In genomic region chr12:51047655-51048540, GRCh38 we compare ENCODE assay signal across 8 cellular contexts. TPM values are rescaled to one million over a fixed set of nuclear protein-coding genes. Genes with fewer than 3 reads are reported as not detected.
A peak's percentile ranks its signal among the peaks of the same experiment; 100 is the strongest.
DNase-seq lines count a peak whose midpoint lies in the region; ATAC-seq, FAIRE-seq and TF ChIP-seq lines count a peak whose summit lies in the region.

A gene with protein sequence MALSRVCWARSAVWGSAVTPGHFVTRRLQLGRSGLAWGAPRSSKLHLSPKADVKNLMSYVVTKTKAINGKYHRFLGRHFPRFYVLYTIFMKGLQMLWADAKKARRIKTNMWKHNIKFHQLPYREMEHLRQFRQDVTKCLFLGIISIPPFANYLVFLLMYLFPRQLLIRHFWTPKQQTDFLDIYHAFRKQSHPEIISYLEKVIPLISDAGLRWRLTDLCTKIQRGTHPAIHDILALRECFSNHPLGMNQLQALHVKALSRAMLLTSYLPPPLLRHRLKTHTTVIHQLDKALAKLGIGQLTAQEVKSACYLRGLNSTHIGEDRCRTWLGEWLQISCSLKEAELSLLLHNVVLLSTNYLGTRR (plus strand): TSS chr12:51048327. CDS start chr12:51048357, 30 bp downstream.

- WGBS in HepG2 (ENCODE audit: low lambda C conversion rate): 3% methylated on average over 25 of the region's 51 CpGs

- H2AFZ ChIP-seq in HepG2 (ENCODE audit: low read length): peak within 1 kb of the TSS; percentile 73

- POLR2A ChIA-PET in CD4-positive, alpha-beta T cell (lab: Charles Lee): interaction anchor here (0.6 to 2.2 kb wide), 7 partner anchors 18 to 880 kb away, joined by 3 to 12 read pairs (median 7); partner anchors contain the start of genes ATF1, CERS5, CSRNP2 and POU6F1
- POLR2A ChIA-PET in HepG2 (lab: Yijun Ruan, JAX): interaction anchor here (1.3 to 2.0 kb wide), 3 partner anchors 19 to 36 kb away, joined by 4 to 10 read pairs (median 7); partner anchors contain the start of genes CSRNP2 and SLC11A2

- peaks cover 39% of the 10 kb centered on the region for H3K4me1 Mint-ChIP-seq in CD4-positive, alpha-beta T cell (ENCODE audit: low read depth)

- CTCF ChIA-PET in CD4-positive, alpha-beta T cell (lab: Charles Lee): interaction anchor here (0.8 to 1.7 kb wide), 5 partner anchors 33 to 293 kb away, joined by 3 to 4 read pairs (median 3); partner anchors contain the start of gene DAZAP2
- CTCF ChIA-PET in HepG2 (lab: Yijun Ruan, JAX; ENCODE audit: low intra/inter-chr PET ratio, low total read pairs): interaction anchor here (0.9 kb wide), 1 partner anchor 293 kb away, joined by 6 read pairs; no protein-coding TSS in a partner anchor

- peaks cover 30% of the 10 kb centered on the region for H3K36me3 Mint-ChIP-seq in CD4-positive, alpha-beta T cell (ENCODE audit: low read depth)

- H4K20me1 ChIP-seq in HepG2 (ENCODE audit: insufficient read depth, low read length): no peaks in the 10 kb centered on the region

- peak within 1 kb of the TSS; percentile 75 to 86 (median 81) for H3K4me3 ChIP-seq in HepG2 (replicated peaks in 1 of 3; ENCODE audit: insufficient read depth in 1 of 3, low read depth in 2 of 3, low read length in 3 of 3)

- H3K4me1 ChIP-seq in HepG2 (ENCODE audit: insufficient read depth, low read length): peaks cover 22% of the 10 kb centered on the region

- peak; percentile 100 for FAIRE-seq in HepG2 (lab: Jason Lieb, UNC)

- TF ChIP-seq EP300 in HepG2 (IDR thresholded peaks at IDR 0.05; ENCODE audit: low read depth in 2 of 2, low read length in 2 of 2) (peak in 1 of 2 experiments; percentile 5; a peak in 1 of 4 replicates), HepG2 (CRISPR knock-in tag; IDR thresholded peaks at IDR 0.05; ENCODE audit: borderline replicate concordance) (no peak; the same call in 1 of the 2 replicates)

- intact Hi-C loops in CD4-positive, alpha-beta T cell (cut with DNase I, micrococcal nuclease): loop anchor here (1.0 to 5.0 kb wide), 10 partner anchors 21 to 646 kb away; partner anchors contain the start of genes CSRNP2 (in 2 of the 2), DAZAP2 (in 2 of the 2), POU6F1 (in 2 of the 2) and LARP4 (in 1 of the 2)
- intact Hi-C loops in HepG2 (cut with micrococcal nuclease; ENCODE audit: unreplicated experiment): loop anchor here (1.0 to 10.0 kb wide), 3 partner anchors 35 to 293 kb away; partner anchors contain the start of gene CSRNP2

- no peaks in the 10 kb centered on the region for H3K9me3 ChIP-seq in CD4-positive, alpha-beta T cell (ENCODE audit: control insufficient read depth, low read length)
- no peaks in the 10 kb centered on the region for H3K9me3 ChIP-seq in HepG2 (ENCODE audit: low read length)

- H3K36me3 ChIP-seq in HepG2 (replicated peaks in 1 of 2; ENCODE audit: control insufficient read depth in 1 of 2, insufficient read depth in 2 of 2, low read length in 2 of 2): peaks cover 1 to 5% of the 10 kb centered on the region in 2 experiments; a peak in 3 of 5 replicates

- peak within 1 kb of the TSS; percentile 89 for H3K9ac ChIP-seq in HepG2 (ENCODE audit: insufficient read depth, low read depth, low read length)

- H3K4me3 Mint-ChIP-seq in CD4-positive, alpha-beta T cell: peak within 1 kb of the TSS; percentile 93

- peak within 1 kb of the TSS; percentile 83 for H3K27ac ChIP-seq in CD4-positive, alpha-beta T cell (ENCODE audit: low read depth, low read length)
- H3K27ac ChIP-seq in HepG2 (ENCODE audit: extremely low read length, insufficient read depth, low read length): peak within 1 kb of the TSS; percentile 94

- TF ChIP-seq CTCF in CD4-positive, alpha-beta T cell (IDR thresholded peaks at IDR 0.05): peak; percentile 94
- TF ChIP-seq CTCF in HepG2 (CRISPR knock-in tag; IDR thresholded peaks at IDR 0.05): peak; percentile 97

- peak within 1 kb of the TSS; percentile 93 for H3K27ac Mint-ChIP-seq in CD4-positive, alpha-beta T cell

- no peaks in the 10 kb centered on the region for H3K27me3 Mint-ChIP-seq in CD4-positive, alpha-beta T cell

- H3K79me2 ChIP-seq in HepG2 (ENCODE audit: insufficient read depth, low read length): peaks cover 18% of the 10 kb centered on the region

- no peaks in the 10 kb centered on the region for H3K27me3 ChIP-seq in CD4-positive, alpha-beta T cell (ENCODE audit: control insufficient read depth, insufficient read depth, low read length)
- no peaks in the 10 kb centered on the region; a peak in 1 of 5 replicates for H3K27me3 ChIP-seq in HepG2 (ENCODE audit: control insufficient read depth in 1 of 2, insufficient read depth in 2 of 2, low read length in 2 of 2)

- ATAC-seq in CD4-positive, alpha-beta T cell (ENCODE audit: poor library complexity): peak; percentile 95
- peak; percentile 95 for ATAC-seq in GM19397 (IDR thresholded peaks at IDR 0.05; ENCODE audit: unreplicated experiment)
- peak; percentile 91 for ATAC-seq in HG03571 (IDR thresholded peaks at IDR 0.05; ENCODE audit: unreplicated experiment)
- peak; percentile 99 for ATAC-seq in HepG2

- peak; percentile 96 for TF ChIP-seq RAD21 in HepG2 (CRISPR knock-in tag; IDR thresholded peaks at IDR 0.05)

- peak within 1 kb of the TSS; percentile 81 for H3K4me2 ChIP-seq in HepG2 (ENCODE audit: low read depth, low read length)

- peak; percentile 88 to 89 for TF ChIP-seq POLR2A in HepG2 (IDR thresholded peaks at IDR 0.05; ENCODE audit: insufficient read depth in 1 of 2, low read depth in 2 of 2, low read length in 2 of 2)

- H3K9me3 Mint-ChIP-seq in CD4-positive, alpha-beta T cell: no peaks in the 10 kb centered on the region

- TSS peak; percentile 95 for BruUV-seq in HepG2 (replicated peaks; lab: Mats Ljungman, UMichigan)

- in situ Hi-C loops in HepG2 (cut with HindIII; ENCODE audit: extremely low pct_ligation_motif_present, low pct_unique_long_range_greater_than_20kb): no loop called here

- DNase-seq in CD4-positive, alpha-beta T cell: peak; percentile 79 to 93 (median 85)
- DNase-seq in NCI-H774 (lab: John Stamatoyannopoulos, UW) (peak; percentile 99), dermis microvascular lymphatic vessel endothelial cell (ENCODE audit: low read depth in 2 of 2) (peak; percentile 97 to 99), HepG2 (ENCODE audit: low spot score) (peak; percentile 98)
- DNase-seq in activated CD4-positive, alpha-beta T cell treated with anti-CD3 and anti-CD28 coated beads, Interleukin-2, amount 50 U/mL, for 4 hours: peak; percentile 84 to 86
- DNase-seq in stimulated activated CD4-positive, alpha-beta T cell treated with anti-CD3 and anti-CD28 coated beads, Interleukin-4, amount 100 ng/mL, for 1 hour: peak; percentile 87

TF ChIP-seq in HepG2, 621 proteins besides CTCF, POLR2A, EP300 and RAD21 (continues in another document):
- TF ChIP-seq FOXA3 (CRISPR knock-in tag; IDR thresholded peaks at IDR 0.05) (no peak; the same call in 1 of the 2 replicates), SP2 (CRISPR knock-in tag; IDR thresholded peaks at IDR 0.05) (peak; percentile 63; the same call in 1 of the 2 replicates), ZNF326 (CRISPR knock-in tag; IDR thresholded peaks at IDR 0.05; ENCODE audit: borderline replicate concordance) (no peak), ZNF44 (CRISPR knock-in tag; IDR thresholded peaks at IDR 0.05) (peak; percentile 67; the same call in 1 of the 2 replicates), FOXO1 (CRISPR knock-in tag; IDR thresholded peaks at IDR 0.05) (no peak), MIER3 (CRISPR knock-in tag; IDR thresholded peaks at IDR 0.05; ENCODE audit: borderline replicate concordance) (no peak; the same call in 1 of the 2 replicates), TFDP2 (CRISPR knock-in tag; IDR thresholded peaks at IDR 0.05) (peak; percentile 52), FOXK2 (IDR thresholded peaks at IDR 0.05) (no peak), ASH2L (IDR thresholded peaks at IDR 0.05; ENCODE audit: insufficient read length, low read depth, low read length) (peak; percentile 60)
- TF ChIP-seq, protein P1, sequence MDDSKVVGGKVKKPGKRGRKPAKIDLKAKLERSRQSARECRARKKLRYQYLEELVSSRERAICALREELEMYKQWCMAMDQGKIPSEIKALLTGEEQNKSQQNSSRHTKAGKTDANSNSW (CRISPR knock-in tag; IDR thresholded peaks at IDR 0.05; ENCODE audit: borderline replicate concordance): no peak

RNA-seq across cellular contexts. Expression of the gene that starts here (rescaled TPM):
- total RNA-seq in CD4-positive, alpha-beta T cell: 10 to 100 TPM; 51.8 to 54.1 TPM
- total RNA-seq in dermis microvascular lymphatic vessel endothelial cell (22.3 and 40.0 TPM in 2 replicates), HepG2 (2016; rRNA removed; fragmentation: Illumina TruSeq; extraction: Trizol) (31.3 and 43.3 TPM in 2 replicates)
- total RNA-seq in HepG2 (2016; cell fraction: cytosol; rRNA removed; fragmentation: Illumina TruSeq; extraction: Trizol; ENCODE audit: low read depth): 38.9 and 41.9 TPM in 2 replicates
- total RNA-seq in HepG2 (2016; cell fraction: insoluble cytoplasmic fraction; rRNA removed; fragmentation: Illumina TruSeq; extraction: Trizol): 30.1 and 43.5 TPM in 2 replicates
- total RNA-seq in HepG2 (2016; cell fraction: membrane; rRNA removed; fragmentation: Illumina TruSeq; extraction: Trizol): 40.9 and 47.5 TPM in 2 replicates
- total RNA-seq in HepG2 (2016; cell fraction: nucleus; rRNA removed; fragmentation: Illumina TruSeq; extraction: Trizol): 60.1 and 72.7 TPM in 2 replicates
- 81.5 and 87.7 TPM in 2 replicates for polyA plus RNA-seq in HepG2 (2011; rRNA removed)
- 67.1 and 81.9 TPM in 2 replicates for polyA plus RNA-seq in HepG2 (2011; cell fraction: cytosol; rRNA removed)
- polyA plus RNA-seq in HepG2 (2011; cell fraction: nucleus; rRNA removed): 87.7 and 105 TPM in 2 replicates
- 69.6 and 72.9 TPM in 2 replicates for polyA plus RNA-seq in HepG2 (2012)
- polyA plus RNA-seq in HepG2 (2016; cell fraction: cytosol; fragmentation: Illumina TruSeq; extraction: Trizol; ENCODE audit: low read depth): 16.7 and 17.0 TPM in 2 replicates
- polyA plus RNA-seq in HepG2 (2016; cell fraction: insoluble cytoplasmic fraction; fragmentation: Illumina TruSeq; extraction: Trizol; ENCODE audit: low read depth): 35.1 and 35.4 TPM in 2 replicates
- 34.3 and 34.9 TPM in 2 replicates for polyA plus RNA-seq in HepG2 (2016; cell fraction: membrane; fragmentation: Illumina TruSeq; extraction: Trizol; ENCODE audit: low read depth)
- polyA plus RNA-seq in HepG2 (2016; cell fraction: nucleus; fragmentation: Illumina TruSeq; extraction: Trizol; ENCODE audit: insufficient read depth, low read depth): 140 and 146 TPM in 2 replicates
- polyA minus RNA-seq in HepG2 (2011; rRNA and poly(A)+ RNA removed; ENCODE audit: low replicate concordance): 91.2 and 186 TPM in 2 replicates
- polyA minus RNA-seq in HepG2 (2011; cell fraction: cytosol; rRNA and poly(A)+ RNA removed): 27.8 and 37.3 TPM in 2 replicates
- 53.9 and 66.5 TPM in 2 replicates for polyA minus RNA-seq in HepG2 (2011; cell fraction: nucleus; rRNA and poly(A)+ RNA removed)

Comparison
In these comparisons a context has a peak if more than half of its experiments do, and no peak if none do; other contexts are left out.
1. Peak in every context shown above with its lines: DNase-seq, ATAC-seq, H3K4me3 ChIP-seq and H3K27ac ChIP-seq.